17 cellular contexts compared by ENCODE assay signal in genomic region chr1:235942979-235943575, GRCh38.
DNase-seq lines count a peak whose midpoint lies in the region; ATAC-seq, FAIRE-seq and TF ChIP-seq lines count a peak whose summit lies in the region.
"Had no signal": no experiment of that assay in that cellular context is flagged by ENCODE, and none has a peak within 500 bp of the region (broad histone marks: within the 10 kb centered on the region; RNA-seq: fewer than 3 reads in every experiment).

No MANE protein-coding gene starts in this region.

- H3K4me1 Mint-ChIP-seq in stimulated activated memory B cell treated with anti-CD40 and anti-IgM and Interleukin-4, amounts not matched to agents 10 μg/mL and 1 μg/mL and 100 μg/mL, for 72 hours = peaks cover 81% of the 10 kb centered on the region
- peaks cover 23% of the 10 kb centered on the region for H3K4me1 Mint-ChIP-seq in activated CD4-positive, alpha-beta T cell treated with anti-CD3 and anti-CD28 coated beads for 36 hours
- peaks cover 12% of the 10 kb centered on the region for H3K4me1 Mint-ChIP-seq in endothelial cell (ENCODE audit: unreplicated experiment)

- no peak for ATAC-seq in stimulated activated memory B cell treated with anti-CD40 and anti-IgM and Interleukin-4, amounts not matched to agents 10 μg/mL and 1 μg/mL and 100 μg/mL, for 72 hours
- no peak for ATAC-seq in activated CD4-positive, alpha-beta T cell treated with anti-CD3 and anti-CD28 coated beads for 36 hours
- ATAC-seq: naive thymus-derived CD4-positive, alpha-beta T cell; T-cell had no signal

- peak; percentile 69 for FAIRE-seq in HTR-8/SVneo (lab: Jason Lieb, UNC)

- peak overlapping the region; percentile 91 for H3K27ac ChIP-seq in SJSA1
- H3K27ac ChIP-seq in fibroblast of lung (ENCODE audit: insufficient read depth, low read length) = peak overlapping the region; percentile 24
- H3K27ac ChIP-seq: tibial artery had no signal

- POLR2A ChIA-PET in activated CD4-positive, alpha-beta T cell treated with anti-CD3 and anti-CD28 coated beads for 36 hours (lab: Charles Lee) = interaction anchor here (0.7 kb wide), 1 partner anchor 32 kb away, joined by 3 read pairs; no protein-coding TSS in a partner anchor

- H3K27ac Mint-ChIP-seq in stimulated activated memory B cell treated with anti-CD40 and anti-IgM and Interleukin-4, amounts not matched to agents 10 μg/mL and 1 μg/mL and 100 μg/mL, for 72 hours = peak overlapping the region; percentile 43
- no peak overlapping the region for H3K27ac Mint-ChIP-seq in activated CD4-positive, alpha-beta T cell treated with anti-CD3 and anti-CD28 coated beads for 36 hours
- no peak overlapping the region for H3K27ac Mint-ChIP-seq in endothelial cell (ENCODE audit: unreplicated experiment)
- H3K27ac Mint-ChIP-seq: T-cell had no signal

- peaks cover 39% of the 10 kb centered on the region for H3K4me1 ChIP-seq in SJSA1 (replicated peaks)
- H3K4me1 ChIP-seq in fibroblast of lung (ENCODE audit: control insufficient read depth, extremely low read depth, insufficient read depth, low read length) = peaks cover 18% of the 10 kb centered on the region
- H3K4me1 ChIP-seq: tibial artery had no signal

- H3K27me3 Mint-ChIP-seq in stimulated activated memory B cell treated with anti-CD40 and anti-IgM and Interleukin-4, amounts not matched to agents 10 μg/mL and 1 μg/mL and 100 μg/mL, for 72 hours = no peaks in the 10 kb centered on the region
- H3K27me3 Mint-ChIP-seq in activated CD4-positive, alpha-beta T cell treated with anti-CD3 and anti-CD28 coated beads for 36 hours = no peaks in the 10 kb centered on the region
- peaks cover 3% of the 10 kb centered on the region for H3K27me3 Mint-ChIP-seq in endothelial cell (ENCODE audit: unreplicated experiment)
- H3K27me3 Mint-ChIP-seq: T-cell had no signal

- intact Hi-C loops in activated CD4-positive, alpha-beta T cell treated with anti-CD3 and anti-CD28 coated beads for 36 hours (cut with DNase I, micrococcal nuclease) = no loop called here

- H3K4me2 ChIP-seq in fibroblast of lung (ENCODE audit: extremely low read depth, insufficient read depth, low read length) = no peak overlapping the region

- TF ChIP-seq CTCF in fibroblast of lung (conservative IDR thresholded peaks at IDR 0.05 in 1 of 2, IDR thresholded peaks at IDR 0.05 in 1 of 2; ENCODE audit: low read depth in 1 of 2, low read length in 2 of 2) = no peak
- no peak for TF ChIP-seq CTCF in endothelial cell (IDR thresholded peaks at IDR 0.05; ENCODE audit: unreplicated experiment)

- DNase-seq in HTR-8/SVneo (ENCODE audit: insufficient read length, low spot score) = no peak
- DNase-seq in SJSA1 (ENCODE audit: low read depth in 1 of 2, low spot score in 2 of 2) = no peak
- no peak for DNase-seq in fibroblast of lung (ENCODE audit: low read depth in 2 of 2)
- no peak for DNase-seq in activated CD4-positive, alpha-beta T cell treated with anti-CD3 and anti-CD28 coated beads for 36 hours
- no peak for DNase-seq in endothelial cell (ENCODE audit: low spot score)
- no peak for DNase-seq in NCI-H1694 treated with DMSO at 0.1 percent for 48 hours (lab: John Stamatoyannopoulos, UW)
- DNase-seq: activated CD4-positive, alpha-beta T cell treated with anti-CD3 and anti-CD28 coated beads, Interleukin-2, amount 50 U/mL, for 1 hour; H7; Karpas-422; naive thymus-derived CD4-positive, alpha-beta T cell; NCI-H2107; NCI-H510A treated with DMSO at 0.1 percent for 48 hours; stimulated activated CD4-positive, alpha-beta T cell treated with anti-CD3 and anti-CD28 coated beads, Interleukin-2, amount 100 ng/mL, for 24 hours; stimulated activated naive CD4-positive, alpha-beta T cell treated with Interleukin-2 at 50 U/mL for 16 hours; T-cell had no signal

- H3K9me3 ChIP-seq in SJSA1 (replicated peaks) = no peaks in the 10 kb centered on the region; the same call in 1 of the 2 replicates
- H3K9me3 ChIP-seq in fibroblast of lung (ENCODE audit: control insufficient read depth, insufficient read depth, low read depth, low read length) = no peaks in the 10 kb centered on the region
- H3K9me3 ChIP-seq: tibial artery had no signal

- no peak overlapping the region for H2AFZ ChIP-seq in fibroblast of lung (ENCODE audit: low read length)

- H3K27me3 ChIP-seq in SJSA1 (replicated peaks) (no peaks in the 10 kb centered on the region), fibroblast of lung (ENCODE audit: control insufficient read depth, insufficient read depth, low read length) (no peaks in the 10 kb centered on the region)
- H3K27me3 ChIP-seq: tibial artery had no signal

- H3K36me3 ChIP-seq in SJSA1 (no peaks in the 10 kb centered on the region), fibroblast of lung (ENCODE audit: control insufficient read depth, insufficient read depth, low read length) (no peaks in the 10 kb centered on the region)
- H3K36me3 ChIP-seq: tibial artery had no signal

- no peaks in the 10 kb centered on the region for H4K20me1 ChIP-seq in fibroblast of lung (ENCODE audit: control insufficient read depth, extremely low read depth, insufficient read depth, low read length)

- no peaks in the 10 kb centered on the region for H3K9me3 Mint-ChIP-seq in stimulated activated memory B cell treated with anti-CD40 and anti-IgM and Interleukin-4, amounts not matched to agents 10 μg/mL and 1 μg/mL and 100 μg/mL, for 72 hours
- no peaks in the 10 kb centered on the region for H3K9me3 Mint-ChIP-seq in activated CD4-positive, alpha-beta T cell treated with anti-CD3 and anti-CD28 coated beads for 36 hours (ENCODE audit: low read depth)
- no peaks in the 10 kb centered on the region for H3K9me3 Mint-ChIP-seq in endothelial cell (ENCODE audit: unreplicated experiment)
- H3K9me3 Mint-ChIP-seq: naive thymus-derived CD4-positive, alpha-beta T cell; T-cell had no signal

- no peaks in the 10 kb centered on the region for H3K79me2 ChIP-seq in fibroblast of lung (ENCODE audit: control insufficient read depth, insufficient read depth, low read length)

- no peak overlapping the region for H3K9ac ChIP-seq in fibroblast of lung (ENCODE audit: insufficient read depth, low read length)

- H3K4me3 ChIP-seq in SJSA1 = no peak overlapping the region
- H3K4me3 ChIP-seq in fibroblast of lung (replicated peaks in 1 of 4; ENCODE audit: control extremely low read depth in 1 of 4, insufficient read depth in 1 of 4, low read depth in 3 of 4, low read length in 4 of 4) = no peak overlapping the region
- H3K4me3 ChIP-seq: tibial artery had no signal

- CTCF ChIA-PET in activated CD4-positive, alpha-beta T cell treated with anti-CD3 and anti-CD28 coated beads for 36 hours (lab: Charles Lee) = interaction anchor here (0.9 to 1.0 kb wide), 2 partner anchors 9 to 52 kb away, joined by 3 read pairs; no protein-coding TSS in a partner anchor

- H3K36me3 Mint-ChIP-seq in stimulated activated memory B cell treated with anti-CD40 and anti-IgM and Interleukin-4, amounts not matched to agents 10 μg/mL and 1 μg/mL and 100 μg/mL, for 72 hours = no peaks in the 10 kb centered on the region
- H3K36me3 Mint-ChIP-seq in activated CD4-positive, alpha-beta T cell treated with anti-CD3 and anti-CD28 coated beads for 36 hours (ENCODE audit: low read depth) = no peaks in the 10 kb centered on the region
- no peaks in the 10 kb centered on the region for H3K36me3 Mint-ChIP-seq in endothelial cell (ENCODE audit: low read depth, unreplicated experiment)
- H3K36me3 Mint-ChIP-seq: T-cell had no signal

- H3K4me3 Mint-ChIP-seq in stimulated activated memory B cell treated with anti-CD40 and anti-IgM and Interleukin-4, amounts not matched to agents 10 μg/mL and 1 μg/mL and 100 μg/mL, for 72 hours = no peak overlapping the region
- H3K4me3 Mint-ChIP-seq in activated CD4-positive, alpha-beta T cell treated with anti-CD3 and anti-CD28 coated beads for 36 hours = no peak overlapping the region
- H3K4me3 Mint-ChIP-seq in endothelial cell (ENCODE audit: unreplicated experiment) = no peak overlapping the region
- H3K4me3 Mint-ChIP-seq: naive thymus-derived CD4-positive, alpha-beta T cell; T-cell had no signal
